Comparison of ENCODE assay signal across 23 cellular contexts in the genomic region with DNA sequence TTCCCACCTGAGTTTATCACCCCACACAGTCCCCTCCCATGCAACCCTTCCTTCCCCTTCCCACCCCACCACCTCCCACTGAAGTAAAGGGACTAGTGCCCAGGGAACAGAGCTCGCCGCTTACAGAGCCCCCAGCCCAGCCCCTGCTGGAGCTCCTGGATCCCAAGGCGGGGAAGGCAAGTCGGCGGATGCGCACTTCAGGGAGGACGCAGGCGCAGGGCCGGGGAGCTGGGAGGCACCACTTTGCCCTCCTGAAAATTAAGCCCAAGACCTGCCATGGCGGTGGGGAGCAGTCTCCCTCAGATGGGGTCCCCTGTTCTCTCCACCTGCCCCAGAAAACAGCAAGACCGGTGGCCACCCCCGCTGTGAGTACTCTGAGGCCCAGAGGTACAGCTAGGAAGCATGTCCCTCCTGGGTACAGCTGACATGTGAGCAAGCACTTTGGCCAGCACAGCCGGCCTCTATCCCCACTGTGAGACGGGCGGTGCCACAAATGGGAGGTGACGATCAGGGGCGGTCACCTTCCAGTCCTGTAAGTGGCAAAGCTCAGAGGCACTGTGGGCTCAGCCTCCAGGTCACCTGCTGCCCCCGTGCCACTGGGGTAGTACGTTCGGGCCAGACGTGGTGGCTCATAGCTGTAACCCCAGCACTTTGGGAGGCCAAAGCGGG. TPM values are rescaled to one million over a fixed set of nuclear protein-coding genes. Genes with fewer than 3 reads are reported as not detected.
"Had no signal": no experiment of that assay in that cellular context is flagged by ENCODE, and none has a peak within 500 bp of the region (broad histone marks: within the 10 kb centered on the region; RNA-seq: fewer than 3 reads in every experiment).

No MANE protein-coding gene starts in this region.

- H3K4me1 Mint-ChIP-seq: activated naive CD4-positive, alpha-beta T cell treated with anti-CD3 and anti-CD28 coated beads, Interleukin-2, amount 10 ng/mL, durations not matched to agents 7 days and 5 days; stimulated activated naive CD8-positive, alpha-beta T cell treated with anti-CD3 and anti-CD28 coated beads, Interleukin-15, amount 100 ng/mL, for 72 hours had no signal

- H3K27ac Mint-ChIP-seq: activated naive CD4-positive, alpha-beta T cell treated with anti-CD3 and anti-CD28 coated beads, Interleukin-2, amount 10 ng/mL, durations not matched to agents 7 days and 5 days; activated T-helper 2 cell treated with anti-CD3 and anti-CD28 coated beads, Interferon-gamma antibody, Interleukin-2, Interleukin-4, amounts not matched to agents 10 μg/mL and 5 μg/mL and 100 μg/mL, durations not matched to agents 14 hours and 24 hours and 36 hours; immature natural killer cell; stimulated activated naive CD8-positive, alpha-beta T cell treated with anti-CD3 and anti-CD28 coated beads, Interleukin-15, amount 100 ng/mL, for 72 hours; T-helper 1 cell treated with Interleukin-12 subunit alpha and Interleukin-12 subunit beta and Interleukin-4 antibody, amounts not matched to agents 30 μg/mL and 1 μg/mL, for 36 hours had no signal

- DNase-seq: activated naive CD4-positive, alpha-beta T cell treated with anti-CD3 and anti-CD28 coated beads, Interleukin-2, amount 10 ng/mL, durations not matched to agents 7 days and 5 days; activated T-cell treated with anti-CD3 and anti-CD28 coated beads, Interleukin-2, amount 50 U/mL, for 1 hour; effector CD4-positive, alpha-beta T cell; erythroblast; foreskin fibroblast; immature natural killer cell; mesenchymal stem cell; mucosa of descending colon; retina; stimulated activated CD4-positive, alpha-beta T cell treated with anti-CD3 and anti-CD28 coated beads, Interleukin-1b, Interleukin-23, amount 100 ng/mL, for 48 hours; stimulated activated naive CD8-positive, alpha-beta T cell treated with anti-CD3 and anti-CD28 coated beads, Interleukin-15, amount 100 ng/mL, for 72 hours; T1000 had no signal

- H3K27me3 Mint-ChIP-seq: activated naive CD4-positive, alpha-beta T cell treated with anti-CD3 and anti-CD28 coated beads, Interleukin-2, amount 10 ng/mL, durations not matched to agents 7 days and 5 days; progenitor cell of endocrine pancreas; stimulated activated naive CD8-positive, alpha-beta T cell treated with anti-CD3 and anti-CD28 coated beads, Interleukin-15, amount 100 ng/mL, for 72 hours had no signal

- H3K36me3 ChIP-seq: tibial nerve had no signal

- H3K4me3 ChIP-seq: hepatocyte, mucosa of descending colon, tibial nerve had no signal

- H3K27ac ChIP-seq: hepatocyte, tibial nerve had no signal

- H3K9me3 ChIP-seq: mucosa of descending colon, tibial nerve had no signal

- H3K9me3 Mint-ChIP-seq: activated naive CD4-positive, alpha-beta T cell treated with anti-CD3 and anti-CD28 coated beads, Interleukin-2, amount 10 ng/mL, durations not matched to agents 7 days and 5 days; immature natural killer cell; stimulated activated naive CD8-positive, alpha-beta T cell treated with anti-CD3 and anti-CD28 coated beads, Interleukin-15, amount 100 ng/mL, for 72 hours; T-helper 1 cell treated with Interleukin-12 subunit alpha and Interleukin-12 subunit beta and Interleukin-4 antibody, amounts not matched to agents 30 μg/mL and 1 μg/mL, for 36 hours; WTC11 had no signal

- H3K36me3 Mint-ChIP-seq: activated naive CD4-positive, alpha-beta T cell treated with anti-CD3 and anti-CD28 coated beads, Interleukin-2, amount 10 ng/mL, durations not matched to agents 7 days and 5 days; immature natural killer cell; WTC11 had no signal

- ATAC-seq: mucosa of descending colon; stimulated activated naive CD8-positive, alpha-beta T cell treated with anti-CD3 and anti-CD28 coated beads, Interleukin-15, amount 100 ng/mL, for 72 hours; WTC11 had no signal

- FAIRE-seq: endometrium, urothelium cell line had no signal

- H3K4me1 ChIP-seq: tibial nerve had no signal

- H3K27me3 ChIP-seq: hepatocyte, tibial nerve had no signal

- H3K4me3 Mint-ChIP-seq: activated naive CD4-positive, alpha-beta T cell treated with anti-CD3 and anti-CD28 coated beads, Interleukin-2, amount 10 ng/mL, durations not matched to agents 7 days and 5 days; immature natural killer cell; stimulated activated naive CD8-positive, alpha-beta T cell treated with anti-CD3 and anti-CD28 coated beads, Interleukin-15, amount 100 ng/mL, for 72 hours; T-helper 1 cell treated with Interleukin-12 subunit alpha and Interleukin-12 subunit beta and Interleukin-4 antibody, amounts not matched to agents 30 μg/mL and 1 μg/mL, for 36 hours; WTC11 had no signal

RNA-seq across cellular contexts. Expression of a gene that starts 45.9 kb away (rescaled TPM):
- total RNA-seq: activated T-helper 2 cell treated with anti-CD3 and anti-CD28 coated beads, Interferon-gamma antibody, Interleukin-2, Interleukin-4, amounts not matched to agents 10 μg/mL and 5 μg/mL and 100 μg/mL, durations not matched to agents 14 hours and 24 hours and 36 hours; fibroblast of lung; glomerular endothelial cell had no signal
- polyA plus RNA-seq: fibroblast of lung, neural cell had no signal
